Comparison of ENCODE assay signal across 1 cellular context in genomic region chr6:43170452-43171283, GRCh38.
A peak's percentile ranks its signal among the peaks of the same experiment; 100 is the strongest.
TF ChIP-seq lines count a peak whose summit lies in the region.

Gene SRF (plus strand): TSS chr6:43171269. CDS start chr6:43171657, 388 bp downstream.

TF ChIP-seq in K562, 482 proteins besides CTCF, POLR2A, EP300 and RAD21 (continued from another document and continues in another):
- TF ChIP-seq RBM17 (IDR thresholded peaks at IDR 0.05; ENCODE audit: borderline replicate concordance, low read depth, low read length) (no peak), CBFB (CRISPR knock-in tag; IDR thresholded peaks at IDR 0.05) (no peak), ZNF224 (CRISPR knock-in tag; IDR thresholded peaks at IDR 0.05) (no peak), HDAC2 (IDR thresholded peaks at IDR 0.05) (peak; percentile 87; the same call in 1 of the 2 replicates), SNAPC5 (CRISPR knock-in tag; IDR thresholded peaks at IDR 0.05) (no peak), HNRNPLL (IDR thresholded peaks at IDR 0.05; ENCODE audit: low read depth, low read length, poor library complexity, severe bottlenecking) (peak; percentile 61), MLLT1 (IDR thresholded peaks at IDR 0.05) (peak in 1 of 2 experiments; percentile 28; a peak in 1 of 4 replicates), HNRNPL (IDR thresholded peaks at IDR 0.05; ENCODE audit: low read depth, low read length) (no peak), ZNF408 (CRISPR knock-in tag; IDR thresholded peaks at IDR 0.05; ENCODE audit: low read depth) (no peak), ATF1 (CRISPR knock-in tag; IDR thresholded peaks at IDR 0.05) (no peak), ATF1 (tag; IDR thresholded peaks at IDR 0.05) (peak; percentile 93), MLX (CRISPR knock-in tag; conservative IDR thresholded peaks at IDR 0.05) (0 out of 4 replicates have a peak, but pooled peaks of 1 of the 2 experiments have one; percentile 40), ZNF347 (CRISPR knock-in tag; IDR thresholded peaks at IDR 0.05; ENCODE audit: low read depth) (no peak), TSC22D4 (tag; IDR thresholded peaks at IDR 0.05) (no peak), ZNF444 (CRISPR knock-in tag; IDR thresholded peaks at IDR 0.05) (no peak), BCOR (IDR thresholded peaks at IDR 0.05) (peak; percentile 52), TAL1 (IDR thresholded peaks at IDR 0.05) (no peak), JUNB (CRISPR knock-in tag; conservative IDR thresholded peaks at IDR 0.05) (no peak), MBD2 (IDR thresholded peaks at IDR 0.05; ENCODE audit: borderline replicate concordance, low read depth) (peak; percentile 50; the same call in 1 of the 2 replicates), E2F4 (CRISPR knock-in tag; IDR thresholded peaks at IDR 0.05; ENCODE audit: low read depth) (0 out of 2 replicates have a peak, but pooled peaks have one; percentile 24), ZNF717 (CRISPR knock-in tag; IDR thresholded peaks at IDR 0.05) (no peak), U2AF1 (optimal IDR thresholded peaks at IDR 0.05; ENCODE audit: low read depth, low read length) (no peak)
- TF ChIP-seq, protein P1, sequence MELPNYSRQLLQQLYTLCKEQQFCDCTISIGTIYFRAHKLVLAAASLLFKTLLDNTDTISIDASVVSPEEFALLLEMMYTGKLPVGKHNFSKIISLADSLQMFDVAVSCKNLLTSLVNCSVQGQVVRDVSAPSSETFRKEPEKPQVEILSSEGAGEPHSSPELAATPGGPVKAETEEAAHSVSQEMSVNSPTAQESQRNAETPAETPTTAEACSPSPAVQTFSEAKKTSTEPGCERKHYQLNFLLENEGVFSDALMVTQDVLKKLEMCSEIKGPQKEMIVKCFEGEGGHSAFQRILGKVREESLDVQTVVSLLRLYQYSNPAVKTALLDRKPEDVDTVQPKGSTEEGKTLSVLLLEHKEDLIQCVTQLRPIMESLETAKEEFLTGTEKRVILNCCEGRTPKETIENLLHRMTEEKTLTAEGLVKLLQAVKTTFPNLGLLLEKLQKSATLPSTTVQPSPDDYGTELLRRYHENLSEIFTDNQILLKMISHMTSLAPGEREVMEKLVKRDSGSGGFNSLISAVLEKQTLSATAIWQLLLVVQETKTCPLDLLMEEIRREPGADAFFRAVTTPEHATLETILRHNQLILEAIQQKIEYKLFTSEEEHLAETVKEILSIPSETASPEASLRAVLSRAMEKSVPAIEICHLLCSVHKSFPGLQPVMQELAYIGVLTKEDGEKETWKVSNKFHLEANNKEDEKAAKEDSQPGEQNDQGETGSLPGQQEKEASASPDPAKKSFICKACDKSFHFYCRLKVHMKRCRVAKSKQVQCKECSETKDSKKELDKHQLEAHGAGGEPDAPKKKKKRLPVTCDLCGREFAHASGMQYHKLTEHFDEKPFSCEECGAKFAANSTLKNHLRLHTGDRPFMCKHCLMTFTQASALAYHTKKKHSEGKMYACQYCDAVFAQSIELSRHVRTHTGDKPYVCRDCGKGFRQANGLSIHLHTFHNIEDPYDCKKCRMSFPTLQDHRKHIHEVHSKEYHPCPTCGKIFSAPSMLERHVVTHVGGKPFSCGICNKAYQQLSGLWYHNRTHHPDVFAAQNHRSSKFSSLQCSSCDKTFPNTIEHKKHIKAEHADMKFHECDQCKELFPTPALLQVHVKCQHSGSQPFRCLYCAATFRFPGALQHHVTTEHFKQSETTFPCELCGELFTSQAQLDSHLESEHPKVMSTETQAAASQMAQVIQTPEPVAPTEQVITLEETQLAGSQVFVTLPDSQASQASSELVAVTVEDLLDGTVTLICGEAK (IDR thresholded peaks at IDR 0.05): peak; percentile 57; the same call in 1 of the 2 replicates
- TF ChIP-seq, protein P1 (CRISPR knock-in tag; IDR thresholded peaks at IDR 0.05): no peak
- TF ChIP-seq, protein P2, sequence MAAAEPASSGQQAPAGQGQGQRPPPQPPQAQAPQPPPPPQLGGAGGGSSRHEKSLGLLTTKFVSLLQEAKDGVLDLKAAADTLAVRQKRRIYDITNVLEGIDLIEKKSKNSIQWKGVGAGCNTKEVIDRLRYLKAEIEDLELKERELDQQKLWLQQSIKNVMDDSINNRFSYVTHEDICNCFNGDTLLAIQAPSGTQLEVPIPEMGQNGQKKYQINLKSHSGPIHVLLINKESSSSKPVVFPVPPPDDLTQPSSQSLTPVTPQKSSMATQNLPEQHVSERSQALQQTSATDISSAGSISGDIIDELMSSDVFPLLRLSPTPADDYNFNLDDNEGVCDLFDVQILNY (CRISPR knock-in tag; IDR thresholded peaks at IDR 0.05): peak; percentile 77; the same call in 1 of the 2 replicates
- TF ChIP-seq, protein P3, sequence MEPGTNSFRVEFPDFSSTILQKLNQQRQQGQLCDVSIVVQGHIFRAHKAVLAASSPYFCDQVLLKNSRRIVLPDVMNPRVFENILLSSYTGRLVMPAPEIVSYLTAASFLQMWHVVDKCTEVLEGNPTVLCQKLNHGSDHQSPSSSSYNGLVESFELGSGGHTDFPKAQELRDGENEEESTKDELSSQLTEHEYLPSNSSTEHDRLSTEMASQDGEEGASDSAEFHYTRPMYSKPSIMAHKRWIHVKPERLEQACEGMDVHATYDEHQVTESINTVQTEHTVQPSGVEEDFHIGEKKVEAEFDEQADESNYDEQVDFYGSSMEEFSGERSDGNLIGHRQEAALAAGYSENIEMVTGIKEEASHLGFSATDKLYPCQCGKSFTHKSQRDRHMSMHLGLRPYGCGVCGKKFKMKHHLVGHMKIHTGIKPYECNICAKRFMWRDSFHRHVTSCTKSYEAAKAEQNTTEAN (CRISPR knock-in tag; IDR thresholded peaks at IDR 0.05): no peak
- TF ChIP-seq, protein P4, sequence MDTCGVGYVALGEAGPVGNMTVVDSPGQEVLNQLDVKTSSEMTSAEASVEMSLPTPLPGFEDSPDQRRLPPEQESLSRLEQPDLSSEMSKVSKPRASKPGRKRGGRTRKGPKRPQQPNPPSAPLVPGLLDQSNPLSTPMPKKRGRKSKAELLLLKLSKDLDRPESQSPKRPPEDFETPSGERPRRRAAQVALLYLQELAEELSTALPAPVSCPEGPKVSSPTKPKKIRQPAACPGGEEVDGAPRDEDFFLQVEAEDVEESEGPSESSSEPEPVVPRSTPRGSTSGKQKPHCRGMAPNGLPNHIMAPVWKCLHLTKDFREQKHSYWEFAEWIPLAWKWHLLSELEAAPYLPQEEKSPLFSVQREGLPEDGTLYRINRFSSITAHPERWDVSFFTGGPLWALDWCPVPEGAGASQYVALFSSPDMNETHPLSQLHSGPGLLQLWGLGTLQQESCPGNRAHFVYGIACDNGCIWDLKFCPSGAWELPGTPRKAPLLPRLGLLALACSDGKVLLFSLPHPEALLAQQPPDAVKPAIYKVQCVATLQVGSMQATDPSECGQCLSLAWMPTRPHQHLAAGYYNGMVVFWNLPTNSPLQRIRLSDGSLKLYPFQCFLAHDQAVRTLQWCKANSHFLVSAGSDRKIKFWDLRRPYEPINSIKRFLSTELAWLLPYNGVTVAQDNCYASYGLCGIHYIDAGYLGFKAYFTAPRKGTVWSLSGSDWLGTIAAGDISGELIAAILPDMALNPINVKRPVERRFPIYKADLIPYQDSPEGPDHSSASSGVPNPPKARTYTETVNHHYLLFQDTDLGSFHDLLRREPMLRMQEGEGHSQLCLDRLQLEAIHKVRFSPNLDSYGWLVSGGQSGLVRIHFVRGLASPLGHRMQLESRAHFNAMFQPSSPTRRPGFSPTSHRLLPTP (IDR thresholded peaks at IDR 0.05; ENCODE audit: borderline replicate concordance, extremely low read depth, insufficient read length): no peak
- TF ChIP-seq, protein P5, sequence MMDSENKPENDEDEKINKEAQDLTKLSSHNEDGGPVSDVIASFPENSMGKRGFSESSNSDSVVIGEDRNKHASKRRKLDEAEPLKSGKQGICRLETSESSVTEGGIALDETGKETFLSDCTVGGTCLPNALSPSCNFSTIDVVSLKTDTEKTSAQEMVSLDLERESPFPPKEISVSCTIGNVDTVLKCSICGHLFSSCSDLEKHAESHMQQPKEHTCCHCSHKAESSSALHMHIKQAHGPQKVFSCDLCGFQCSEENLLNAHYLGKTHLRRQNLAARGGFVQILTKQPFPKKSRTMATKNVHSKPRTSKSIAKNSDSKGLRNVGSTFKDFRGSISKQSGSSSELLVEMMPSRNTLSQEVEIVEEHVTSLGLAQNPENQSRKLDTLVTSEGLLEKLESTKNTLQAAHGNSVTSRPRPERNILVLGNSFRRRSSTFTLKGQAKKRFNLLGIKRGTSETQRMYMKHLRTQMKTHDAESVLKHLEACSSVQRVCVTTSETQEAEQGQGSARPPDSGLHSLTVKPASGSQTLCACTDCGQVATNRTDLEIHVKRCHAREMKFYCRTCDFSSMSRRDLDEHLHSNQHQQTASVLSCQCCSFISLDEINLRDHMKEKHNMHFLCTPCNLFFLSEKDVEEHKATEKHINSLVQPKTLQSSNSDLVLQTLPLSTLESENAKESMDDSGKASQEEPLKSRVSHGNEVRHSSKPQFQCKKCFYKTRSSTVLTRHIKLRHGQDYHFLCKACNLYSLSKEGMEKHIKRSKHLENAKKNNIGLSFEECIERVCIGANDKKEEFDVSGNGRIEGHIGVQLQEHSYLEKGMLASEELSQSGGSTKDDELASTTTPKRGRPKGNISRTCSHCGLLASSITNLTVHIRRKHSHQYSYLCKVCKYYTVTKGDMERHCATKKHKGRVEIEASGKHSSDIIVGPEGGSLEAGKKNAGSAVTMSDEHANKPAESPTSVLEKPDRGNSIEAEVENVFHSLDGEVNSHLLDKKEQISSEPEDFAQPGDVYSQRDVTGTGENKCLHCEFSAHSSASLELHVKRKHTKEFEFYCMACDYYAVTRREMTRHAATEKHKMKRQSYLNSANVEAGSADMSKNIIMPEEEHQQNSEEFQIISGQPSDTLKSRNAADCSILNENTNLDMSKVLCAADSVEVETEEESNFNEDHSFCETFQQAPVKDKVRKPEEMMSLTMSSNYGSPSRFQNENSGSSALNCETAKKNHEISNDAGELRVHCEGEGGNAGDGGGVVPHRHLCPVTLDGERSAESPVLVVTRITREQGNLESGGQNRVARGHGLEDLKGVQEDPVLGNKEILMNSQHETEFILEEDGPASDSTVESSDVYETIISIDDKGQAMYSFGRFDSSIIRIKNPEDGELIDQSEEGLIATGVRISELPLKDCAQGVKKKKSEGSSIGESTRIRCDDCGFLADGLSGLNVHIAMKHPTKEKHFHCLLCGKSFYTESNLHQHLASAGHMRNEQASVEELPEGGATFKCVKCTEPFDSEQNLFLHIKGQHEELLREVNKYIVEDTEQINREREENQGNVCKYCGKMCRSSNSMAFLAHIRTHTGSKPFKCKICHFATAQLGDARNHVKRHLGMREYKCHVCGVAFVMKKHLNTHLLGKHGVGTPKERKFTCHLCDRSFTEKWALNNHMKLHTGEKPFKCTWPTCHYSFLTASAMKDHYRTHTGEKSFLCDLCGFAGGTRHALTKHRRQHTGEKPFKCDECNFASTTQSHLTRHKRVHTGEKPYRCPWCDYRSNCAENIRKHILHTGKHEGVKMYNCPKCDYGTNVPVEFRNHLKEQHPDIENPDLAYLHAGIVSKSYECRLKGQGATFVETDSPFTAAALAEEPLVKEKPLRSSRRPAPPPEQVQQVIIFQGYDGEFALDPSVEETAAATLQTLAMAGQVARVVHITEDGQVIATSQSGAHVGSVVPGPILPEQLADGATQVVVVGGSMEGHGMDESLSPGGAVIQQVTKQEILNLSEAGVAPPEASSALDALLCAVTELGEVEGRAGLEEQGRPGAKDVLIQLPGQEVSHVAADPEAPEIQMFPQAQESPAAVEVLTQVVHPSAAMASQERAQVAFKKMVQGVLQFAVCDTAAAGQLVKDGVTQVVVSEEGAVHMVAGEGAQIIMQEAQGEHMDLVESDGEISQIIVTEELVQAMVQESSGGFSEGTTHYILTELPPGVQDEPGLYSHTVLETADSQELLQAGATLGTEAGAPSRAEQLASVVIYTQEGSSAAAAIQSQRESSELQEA (IDR thresholded peaks at IDR 0.05; ENCODE audit: low read depth): no peak
